In the genomic region with DNA sequence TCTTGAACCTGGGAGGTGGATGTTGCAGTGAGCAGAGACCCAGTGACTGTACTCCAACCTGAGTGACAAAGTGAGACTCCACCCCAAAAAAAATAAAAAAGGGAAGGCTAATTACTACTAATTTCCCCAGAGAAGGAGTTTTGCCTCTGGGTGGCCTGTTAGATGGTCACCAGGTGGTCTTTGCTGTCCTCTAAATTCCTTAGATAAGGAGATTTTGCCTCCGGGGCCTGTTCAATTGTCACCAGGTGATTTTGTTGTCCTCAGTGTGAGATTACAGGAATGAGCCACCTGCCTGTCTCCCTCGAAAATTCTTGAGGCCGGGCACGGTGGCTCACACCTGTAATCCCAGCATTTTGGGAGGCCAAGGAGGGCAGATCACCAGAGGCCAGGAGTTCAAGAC, we compare ENCODE assay signal across 20 cellular contexts. TPM values are rescaled to one million over a fixed set of nuclear protein-coding genes. Genes with fewer than 3 reads are reported as not detected.
DNase-seq lines count a peak whose midpoint lies in the region; TF ChIP-seq lines count a peak whose summit lies in the region.
"Had no signal": no experiment of that assay in that cellular context is flagged by ENCODE, and none has a peak within 500 bp of the region (broad histone marks: within the 10 kb centered on the region; RNA-seq: fewer than 3 reads in every experiment).

No MANE protein-coding gene starts in this region.

- TF ChIP-seq CTCF in endodermal cell (conservative IDR thresholded peaks at IDR 0.05): no peak

- no peaks in the 10 kb centered on the region for H3K36me3 Mint-ChIP-seq in endodermal cell (ENCODE audit: low read depth)
- H3K36me3 Mint-ChIP-seq: CD8-positive, alpha-beta T cell had no signal

- H3K4me3 Mint-ChIP-seq in endodermal cell: no peak overlapping the region
- H3K4me3 Mint-ChIP-seq: B cell; CD4-positive, CD25-positive, alpha-beta regulatory T cell; CD8-positive, alpha-beta T cell; GM23338; HFFc6 had no signal

- no peak overlapping the region for H3K14ac ChIP-seq in trophoblast cell (ENCODE audit: low read length)

- H2AFZ ChIP-seq in trophoblast cell (ENCODE audit: insufficient read depth, low read length, poor library complexity): no peak overlapping the region
- H2AFZ ChIP-seq: GM23338 had no signal

- H4K91ac ChIP-seq in trophoblast cell (ENCODE audit: low read depth, low read length): no peak overlapping the region

- no peaks in the 10 kb centered on the region for H3K79me1 ChIP-seq in trophoblast cell (ENCODE audit: low read length)

- H3K4me1 ChIP-seq in endodermal cell (ENCODE audit: control insufficient read depth, insufficient read depth, low read length) (no peaks in the 10 kb centered on the region), trophoblast cell (ENCODE audit: control insufficient read depth in 1 of 2, insufficient read depth in 2 of 2, low read length in 2 of 2) (peaks cover 8 to 9% of the 10 kb centered on the region in 2 experiments)
- H3K4me1 ChIP-seq: BLaER1, HAP-1 had no signal

- no peak overlapping the region for H4K12ac ChIP-seq in trophoblast cell (ENCODE audit: low read depth, low read length)

- H3K27ac ChIP-seq in endodermal cell (ENCODE audit: low read depth, low read length) (no peak overlapping the region), trophoblast cell (ENCODE audit: low read depth, low read length) (no peak overlapping the region)
- H3K27ac ChIP-seq: BLaER1, C4-2B had no signal

- H3K27me3 Mint-ChIP-seq in endodermal cell (ENCODE audit: insufficient read depth): no peaks in the 10 kb centered on the region

- WGBS in endodermal cell (ENCODE audit: insufficient coverage in 1 of 2, insufficient read length in 1 of 2), 2 experiments: 75 to 100% methylated on average over 4 of the region's 4 CpGs
- no CpG with 5 or more reads among the region's 4 CpGs for WGBS in trophoblast cell (ENCODE audit: extremely low coverage, insufficient coverage, insufficient read length)

- no peak overlapping the region for H3K23ac ChIP-seq in trophoblast cell (ENCODE audit: low read length)

- H3K4me3 ChIP-seq in endodermal cell (ENCODE audit: low read length) (peak overlapping the region; percentile 17), trophoblast cell (ENCODE audit: low read depth, low read length) (no peak overlapping the region)
- H3K4me3 ChIP-seq: BLaER1, GM12878, GM23338, HAP-1 had no signal

- H3K9me3 ChIP-seq in endodermal cell (ENCODE audit: control insufficient read depth, low read length) (peaks cover 26% of the 10 kb centered on the region), trophoblast cell (ENCODE audit: insufficient read depth, low read depth, low read length) (peaks cover 3% of the 10 kb centered on the region)
- H3K9me3 ChIP-seq: Caco-2, HAP-1 had no signal

- no peak overlapping the region for H2AK5ac ChIP-seq in trophoblast cell (ENCODE audit: low read length)

- H3K27me3 ChIP-seq in endodermal cell (ENCODE audit: control insufficient read depth, insufficient read depth, low read length, poor library complexity, severe bottlenecking): no peaks in the 10 kb centered on the region
- no peaks in the 10 kb centered on the region for H3K27me3 ChIP-seq in trophoblast cell (ENCODE audit: insufficient read depth, low read length)
- H3K27me3 ChIP-seq: BLaER1 had no signal

- no peak overlapping the region for H2BK120ac ChIP-seq in trophoblast cell (ENCODE audit: insufficient read depth, low read length, poor library complexity)

- peaks cover 3% of the 10 kb centered on the region for H3K4me1 Mint-ChIP-seq in endodermal cell
- H3K4me1 Mint-ChIP-seq: B cell, GM23338 had no signal

- H3K9me3 Mint-ChIP-seq in endodermal cell: peaks cover 42% of the 10 kb centered on the region
- H3K9me3 Mint-ChIP-seq: HFFc6 had no signal

- no peak overlapping the region for H2BK5ac ChIP-seq in trophoblast cell (ENCODE audit: low read depth, low read length, poor library complexity)

- no peak overlapping the region for H3K18ac ChIP-seq in trophoblast cell (ENCODE audit: low read length)

- no peak overlapping the region for H2BK12ac ChIP-seq in trophoblast cell (ENCODE audit: low read length)

- H3K4ac ChIP-seq in trophoblast cell (ENCODE audit: low read depth, low read length): no peak overlapping the region

- H3K79me2 ChIP-seq in trophoblast cell (ENCODE audit: control insufficient read depth, insufficient read depth, low read length, poor library complexity): no peaks in the 10 kb centered on the region

- no peak overlapping the region for H3K9ac ChIP-seq in endodermal cell (ENCODE audit: extremely low read depth, low read length, poor library complexity, severe bottlenecking)
- H3K9ac ChIP-seq in trophoblast cell (ENCODE audit: low read length): no peak overlapping the region
- H3K9ac ChIP-seq: BLaER1 had no signal

- H3K27ac Mint-ChIP-seq in endodermal cell: no peak overlapping the region
- H3K27ac Mint-ChIP-seq: B cell; CD4-positive, CD25-positive, alpha-beta regulatory T cell; CD8-positive, alpha-beta T cell; GM23338; HFFc6 had no signal

- H3K36me3 ChIP-seq in endodermal cell (ENCODE audit: control insufficient read depth, insufficient read depth, low read length) (no peaks in the 10 kb centered on the region), trophoblast cell (ENCODE audit: control insufficient read depth in 1 of 2, insufficient read depth in 2 of 2, low read length in 2 of 2) (no peaks in the 10 kb centered on the region)
- H3K36me3 ChIP-seq: BLaER1, HAP-1 had no signal

- no peak overlapping the region for H4K8ac ChIP-seq in trophoblast cell (ENCODE audit: low read depth, low read length)

- H3K4me2 ChIP-seq in trophoblast cell (ENCODE audit: low read length): no peak overlapping the region
- H3K4me2 ChIP-seq: BLaER1, GM23338 had no signal

- DNase-seq in NCI-H146 (lab: John Stamatoyannopoulos, UW) (peak; percentile 94), endodermal cell (no peak), trophoblast cell (peak; percentile 67 to 91), cerebellum (ENCODE audit: low spot score) (no peak), retina (no peak), HPDE6-E6E7 (ENCODE audit: extremely low spot score) (no peak)
- DNase-seq in stimulated activated naive CD4-positive, alpha-beta T cell treated with Interleukin-2 at 50 U/mL for 16 hours (lab: John Stamatoyannopoulos, UW): no peak
- DNase-seq: Caco-2; CD4-positive, CD25-positive, alpha-beta regulatory T cell; CD8-positive, alpha-beta T cell; DMS153; DND-41; GDM1; HFFc6 had no signal

RNA-seq across cellular contexts. Expression of a gene that starts 24.4 kb away (rescaled TPM):
- 10 to 100 TPM; 85.6 to 98.2 TPM for total RNA-seq in endodermal cell
- 92.0 TPM for polyA plus RNA-seq in endodermal cell (2013, experiment 1 of 2)
- polyA plus RNA-seq in endodermal cell (2013, experiment 2 of 2): 76.1 TPM
- polyA plus RNA-seq in trophoblast cell (2013): 27.0 and 27.4 TPM in 2 replicates
- total RNA-seq in cerebellum: 24.6 TPM

Comparison
In these comparisons a context has a peak if more than half of its experiments do, and no peak if none do; other contexts are left out.
1. DNase-seq: peak in NCI-H146 (single experiment) and trophoblast cell (2 of 2); none in endodermal cell (single experiment), cerebellum (single experiment), retina (single experiment), HPDE6-E6E7 (single experiment) and stimulated activated naive CD4-positive, alpha-beta T cell treated with Interleukin-2 at 50 U/mL for 16 hours (single experiment).